ENCODE assay signal across 1 cellular context in genomic region chr6:169274761-169275160, GRCh38.
TF ChIP-seq lines count a peak whose summit lies in the region.

No MANE protein-coding gene starts in this region.

TF ChIP-seq in GM23338, 12 proteins besides CTCF, POLR2A, EP300 and RAD21 (continued from another document):
- TF ChIP-seq ZNF462 (CRISPR knock-in tag; IDR thresholded peaks at IDR 0.05) = no peak
- no peak for TF ChIP-seq EZH2phosphoT487 (IDR thresholded peaks at IDR 0.05; ENCODE audit: unreplicated experiment)
